Comparison of ENCODE assay signal across 23 cellular contexts in the genomic region with DNA sequence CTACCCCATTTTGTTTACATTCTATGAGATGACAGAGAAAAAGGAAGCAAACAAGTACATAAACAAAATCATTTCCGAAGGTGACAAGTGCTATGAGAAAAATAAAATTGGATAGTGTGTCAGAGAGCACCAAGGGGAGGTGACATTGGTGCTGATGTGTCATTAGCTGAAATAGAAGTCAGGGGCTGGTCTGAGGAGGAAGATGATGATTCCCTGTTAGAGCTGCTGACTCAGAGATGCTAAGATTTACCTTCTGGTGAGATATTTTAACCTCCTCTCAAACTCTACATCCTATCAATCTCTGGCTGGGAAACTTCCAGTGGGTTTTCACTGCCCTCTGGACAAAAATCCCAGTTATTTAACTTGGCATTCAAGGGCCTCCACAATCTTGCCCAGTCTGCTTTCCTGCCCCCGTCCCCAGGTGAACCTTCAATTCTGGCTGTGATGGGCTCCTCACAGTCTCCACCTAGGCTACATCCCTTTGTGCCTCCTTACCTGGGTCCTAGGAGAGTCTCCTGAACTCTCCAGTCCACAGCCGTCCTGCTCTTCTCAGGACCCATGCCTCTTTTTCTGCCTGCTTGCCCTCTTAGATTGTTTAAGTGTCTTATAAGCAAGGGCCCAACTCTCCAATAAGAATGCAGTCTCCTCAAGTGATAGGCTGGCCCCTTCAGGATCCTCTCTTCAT. TPM values are rescaled to one million over a fixed set of nuclear protein-coding genes. Genes with fewer than 3 reads are reported as not detected.
DNase-seq lines count a peak whose midpoint lies in the region; ATAC-seq, FAIRE-seq and TF ChIP-seq lines count a peak whose summit lies in the region.
"Had no signal": no experiment of that assay in that cellular context is flagged by ENCODE, and none has a peak within 500 bp of the region (broad histone marks: within the 10 kb centered on the region; RNA-seq: fewer than 3 reads in every experiment).

No MANE protein-coding gene starts in this region.

- peak; percentile 9 for FAIRE-seq in urothelium cell line (lab: Jason Lieb, UNC)
- FAIRE-seq: HTR-8/SVneo had no signal

- CTCF ChIA-PET in IMR-90 (lab: Yijun Ruan, JAX): no interaction called here

- H3K4me1 ChIP-seq in IMR-90 (ENCODE audit: control insufficient read depth, insufficient read depth, low read length): peaks cover 18% of the 10 kb centered on the region
- H3K4me1 ChIP-seq in SJCRH30: no peaks in the 10 kb centered on the region
- H3K4me1 ChIP-seq: psoas muscle, suprapubic skin, uterus had no signal

- H4K8ac ChIP-seq in IMR-90 (ENCODE audit: low read depth in 2 of 2, low read length in 2 of 2): no peak overlapping the region

- peaks cover 41% of the 10 kb centered on the region for H3K4me1 Mint-ChIP-seq in activated naive CD4-positive, alpha-beta T cell treated with anti-CD3 and anti-CD28 coated beads, Interleukin-2, amount 50 U/mL, for 24 hours
- peaks cover 63% of the 10 kb centered on the region for H3K4me1 Mint-ChIP-seq in activated T-helper 2 cell treated with anti-CD3 and anti-CD28 coated beads, Interferon-gamma antibody, Interleukin-2, Interleukin-4, amounts not matched to agents 10 μg/mL and 5 μg/mL and 100 μg/mL, durations not matched to agents 14 hours and 24 hours and 36 hours (ENCODE audit: low read depth)

- no peak overlapping the region for H2BK20ac ChIP-seq in IMR-90 (ENCODE audit: low read depth, low read length)

- H3K36me3 ChIP-seq in IMR-90 (ENCODE audit: control insufficient read depth, insufficient read depth, low read length) (no peaks in the 10 kb centered on the region), SJCRH30 (no peaks in the 10 kb centered on the region)
- H3K36me3 ChIP-seq: esophagus squamous epithelium, lower lobe of right lung, suprapubic skin, uterus had no signal

- no peak overlapping the region for H2BK5ac ChIP-seq in IMR-90 (ENCODE audit: low read depth, low read length, poor library complexity, severe bottlenecking)

- no peak overlapping the region for H2AFZ ChIP-seq in IMR-90 (replicated peaks; ENCODE audit: low read length, poor library complexity)

- H3K18ac ChIP-seq in IMR-90 (ENCODE audit: low read depth, low read length): no peak overlapping the region

- no peak overlapping the region for H2BK120ac ChIP-seq in IMR-90 (ENCODE audit: low read depth, low read length)

- peaks cover 7% of the 10 kb centered on the region; the same call in 1 of the 2 replicates for H4K20me1 ChIP-seq in IMR-90 (ENCODE audit: insufficient read depth, low read length)

- no peaks in the 10 kb centered on the region for H3K9me3 Mint-ChIP-seq in activated naive CD4-positive, alpha-beta T cell treated with anti-CD3 and anti-CD28 coated beads, Interleukin-2, amount 50 U/mL, for 24 hours
- no peaks in the 10 kb centered on the region for H3K9me3 Mint-ChIP-seq in activated T-helper 2 cell treated with anti-CD3 and anti-CD28 coated beads, Interferon-gamma antibody, Interleukin-2, Interleukin-4, amounts not matched to agents 10 μg/mL and 5 μg/mL and 100 μg/mL, durations not matched to agents 14 hours and 24 hours and 36 hours
- H3K9me3 Mint-ChIP-seq: activated naive CD4-positive, alpha-beta T cell treated with anti-CD3 and anti-CD28 coated beads for 36 hours; CD8-positive, alpha-beta memory T cell had no signal

- no peak overlapping the region for H3K56ac ChIP-seq in IMR-90 (ENCODE audit: extremely low read depth, insufficient read depth, low read length)

- peaks cover 0 to 28% of the 10 kb centered on the region in 2 experiments; a peak in 2 of 4 replicates for H3K79me1 ChIP-seq in IMR-90 (ENCODE audit: low read depth in 1 of 2, low read length in 2 of 2)

- H3K14ac ChIP-seq in IMR-90 (replicated peaks; ENCODE audit: low read depth, low read length): no peak overlapping the region

- no TSS peak for BruUV-seq in IMR-90 (replicated peaks; lab: Mats Ljungman, UMichigan)

- H3K4ac ChIP-seq in IMR-90 (ENCODE audit: low read depth, low read length): peak overlapping the region; percentile 11; the same call in 1 of the 2 replicates

- no peak overlapping the region for H4K5ac ChIP-seq in IMR-90 (ENCODE audit: low read depth, low read length)

- H4K91ac ChIP-seq in IMR-90 (ENCODE audit: insufficient read depth, low read depth, low read length): no peak overlapping the region

- H3K4me3 Mint-ChIP-seq in activated naive CD4-positive, alpha-beta T cell treated with anti-CD3 and anti-CD28 coated beads, Interleukin-2, amount 50 U/mL, for 24 hours: no peak overlapping the region
- H3K4me3 Mint-ChIP-seq in activated T-helper 2 cell treated with anti-CD3 and anti-CD28 coated beads, Interferon-gamma antibody, Interleukin-2, Interleukin-4, amounts not matched to agents 10 μg/mL and 5 μg/mL and 100 μg/mL, durations not matched to agents 14 hours and 24 hours and 36 hours (ENCODE audit: low read depth): no peak overlapping the region
- H3K4me3 Mint-ChIP-seq: activated naive CD4-positive, alpha-beta T cell treated with anti-CD3 and anti-CD28 coated beads for 36 hours; CD8-positive, alpha-beta memory T cell had no signal

- H3K27ac Mint-ChIP-seq in activated naive CD4-positive, alpha-beta T cell treated with anti-CD3 and anti-CD28 coated beads, Interleukin-2, amount 50 U/mL, for 24 hours: peak overlapping the region; percentile 56
- peak overlapping the region; percentile 13 for H3K27ac Mint-ChIP-seq in activated T-helper 2 cell treated with anti-CD3 and anti-CD28 coated beads, Interferon-gamma antibody, Interleukin-2, Interleukin-4, amounts not matched to agents 10 μg/mL and 5 μg/mL and 100 μg/mL, durations not matched to agents 14 hours and 24 hours and 36 hours
- H3K27ac Mint-ChIP-seq: activated naive CD4-positive, alpha-beta T cell treated with anti-CD3 and anti-CD28 coated beads for 36 hours had no signal

- peak overlapping the region; percentile 49; the same call in 1 of the 2 replicates for H2AK5ac ChIP-seq in IMR-90 (ENCODE audit: low read depth, low read length)

- no peaks in the 10 kb centered on the region for H3K27me3 ChIP-seq in IMR-90 (ENCODE audit: control insufficient read depth, insufficient read depth, low read length)
- H3K27me3 ChIP-seq in SJCRH30: no peaks in the 10 kb centered on the region; the same call in 1 of the 2 replicates
- H3K27me3 ChIP-seq: esophagus squamous epithelium, suprapubic skin, uterus had no signal

- H3K9me3 ChIP-seq in IMR-90 (ENCODE audit: control insufficient read depth, insufficient read depth, low read length) (no peaks in the 10 kb centered on the region), SJCRH30 (replicated peaks) (no peaks in the 10 kb centered on the region)
- H3K9me3 ChIP-seq: esophagus squamous epithelium, lower lobe of right lung, psoas muscle, suprapubic skin, uterus had no signal

- H3K9me1 ChIP-seq in IMR-90 (ENCODE audit: insufficient read depth, low read length): peaks cover 36% of the 10 kb centered on the region

- no peak overlapping the region for H3K9ac ChIP-seq in IMR-90 (ENCODE audit: low read depth, low read length)

- intact Hi-C loops in IMR-90 (cut with micrococcal nuclease): no loop called here
- intact Hi-C loops in activated T-helper 2 cell treated with anti-CD3 and anti-CD28 coated beads, Interferon-gamma antibody, Interleukin-2, Interleukin-4, amounts not matched to agents 10 μg/mL and 5 μg/mL and 100 μg/mL, durations not matched to agents 14 hours and 24 hours and 36 hours (cut with micrococcal nuclease): no loop called here

- H3K4me2 ChIP-seq in IMR-90 (ENCODE audit: low read depth, low read length): no peak overlapping the region

- TF ChIP-seq RAD21 in IMR-90 (IDR thresholded peaks at IDR 0.05; ENCODE audit: low read length): no peak

- no peak overlapping the region for H2AK9ac ChIP-seq in IMR-90 (replicated peaks; ENCODE audit: low read depth, low read length, poor library complexity)

- ATAC-seq in IMR-90 (ENCODE audit: low read depth): no peak
- ATAC-seq: lower lobe of right lung, psoas muscle had no signal

- DNase-seq in activated naive CD4-positive, alpha-beta T cell treated with anti-CD3 and anti-CD28 coated beads, Interleukin-2, amount 50 U/mL, for 16 hours: no peak
- DNase-seq in IMR-90 (no peak), urothelium cell line (ENCODE audit: low spot score) (no peak), amygdala (lab: John Stamatoyannopoulos, UW) (no peak), DMS79 treated with DMSO at 0.1 percent for 48 hours (lab: John Stamatoyannopoulos, UW) (no peak), SJCRH30 (no peak)
- DNase-seq in activated T-helper 2 cell treated with anti-CD3 and anti-CD28 coated beads, Interferon-gamma antibody, Interleukin-2, Interleukin-4, amounts not matched to agents 10 μg/mL and 5 μg/mL and 100 μg/mL, durations not matched to agents 14 hours and 24 hours and 36 hours (ENCODE audit: low spot score): no peak
- DNase-seq: activated CD4-positive, alpha-beta T cell treated with anti-CD3 and anti-CD28 coated beads for 48 hours; activated naive CD4-positive, alpha-beta T cell treated with anti-CD3 and anti-CD28 coated beads for 36 hours; CD8-positive, alpha-beta memory T cell; effector memory CD4-positive, alpha-beta T cell; esophagus squamous epithelium; islet precursor cell; lower lobe of right lung; MV-4-11; NCI-H1694 treated with DMSO at 0.1 percent for 48 hours; NCI-H69; psoas muscle; Right ventricle myocardium superior; uterus had no signal

- H3K4me3 ChIP-seq in IMR-90 (ENCODE audit: insufficient read depth, low read depth, low read length) (no peak overlapping the region), SJCRH30 (no peak overlapping the region)
- H3K4me3 ChIP-seq: esophagus squamous epithelium, lower lobe of right lung, psoas muscle, suprapubic skin, uterus had no signal

- no peak overlapping the region for H3K23ac ChIP-seq in IMR-90 (ENCODE audit: low read depth, low read length)

- dilution Hi-C loops in IMR-90 (cut with HindIII; ENCODE audit: low sequenced_read_pairs, unreplicated experiment): no loop called here

- no peak for TF ChIP-seq CTCF in IMR-90 (conservative IDR thresholded peaks at IDR 0.05; ENCODE audit: low read depth, low read length)

- in situ Hi-C loops in IMR-90 (cut with MboI; ENCODE audit: low sequenced_read_pairs): no loop called here

- POLR2A ChIA-PET in IMR-90 (lab: Charles Lee; ENCODE audit: unreplicated experiment): no interaction called here

- H3K27me3 Mint-ChIP-seq in activated naive CD4-positive, alpha-beta T cell treated with anti-CD3 and anti-CD28 coated beads, Interleukin-2, amount 50 U/mL, for 24 hours: no peaks in the 10 kb centered on the region
- H3K27me3 Mint-ChIP-seq in activated T-helper 2 cell treated with anti-CD3 and anti-CD28 coated beads, Interferon-gamma antibody, Interleukin-2, Interleukin-4, amounts not matched to agents 10 μg/mL and 5 μg/mL and 100 μg/mL, durations not matched to agents 14 hours and 24 hours and 36 hours (ENCODE audit: low read depth): no peaks in the 10 kb centered on the region

- no peak overlapping the region for H3K27ac ChIP-seq in IMR-90 (ENCODE audit: insufficient read depth, low read length)
- H3K27ac ChIP-seq in SJCRH30: no peak overlapping the region
- H3K27ac ChIP-seq: esophagus squamous epithelium, lower lobe of right lung, psoas muscle, suprapubic skin, uterus had no signal

- H3K36me3 Mint-ChIP-seq in activated naive CD4-positive, alpha-beta T cell treated with anti-CD3 and anti-CD28 coated beads, Interleukin-2, amount 50 U/mL, for 24 hours: peaks cover 3% of the 10 kb centered on the region
- peaks cover 41% of the 10 kb centered on the region for H3K36me3 Mint-ChIP-seq in activated T-helper 2 cell treated with anti-CD3 and anti-CD28 coated beads, Interferon-gamma antibody, Interleukin-2, Interleukin-4, amounts not matched to agents 10 μg/mL and 5 μg/mL and 100 μg/mL, durations not matched to agents 14 hours and 24 hours and 36 hours (ENCODE audit: low read depth)
- H3K36me3 Mint-ChIP-seq: CD8-positive, alpha-beta memory T cell had no signal

- 0 out of 2 replicates have a peak, but pooled peaks have one; percentile 1 for TF ChIP-seq POLR2A in IMR-90 (IDR thresholded peaks at IDR 0.05; ENCODE audit: low read depth, low read length)

- H2BK15ac ChIP-seq in IMR-90 (ENCODE audit: low read depth, low read length): no peak overlapping the region

- 100% methylated on average over 1 of the region's 3 CpGs; no CpG with 5 or more reads in 1 of the 2 experiments for WGBS in IMR-90 (ENCODE audit: extremely low coverage in 2 of 2, insufficient read length in 1 of 2), 2 experiments

RNA-seq across cellular contexts. Expression of gene DUSP5, which starts 26.6 kb away (rescaled TPM):
- 42.1 and 55.3 TPM in 2 replicates for total RNA-seq in IMR-90 (2012; rRNA removed)
- 48.1 and 61.5 TPM in 2 replicates for polyA plus RNA-seq in IMR-90 (2012; rRNA removed)
- polyA plus RNA-seq in IMR-90 (2012; cell fraction: cytosol; rRNA removed): 39.0 and 110 TPM in 2 replicates
- 239 and 414 TPM in 2 replicates for polyA plus RNA-seq in IMR-90 (2012; cell fraction: nucleus; rRNA removed; ENCODE audit: low replicate concordance)
- 84.3 and 86.2 TPM in 2 replicates for total RNA-seq in activated T-helper 2 cell treated with anti-CD3 and anti-CD28 coated beads, Interferon-gamma antibody, Interleukin-2, Interleukin-4, amounts not matched to agents 10 μg/mL and 5 μg/mL and 100 μg/mL, durations not matched to agents 14 hours and 24 hours and 36 hours
- total RNA-seq in SJCRH30 (2014; rRNA removed; shearing (Covaris generic)): 5.3 and 6.0 TPM in 2 replicates

RNA-seq across cellular contexts. Expression of gene SMC3, which starts 43.2 kb away (rescaled TPM):
- total RNA-seq in IMR-90 (2012; rRNA removed): 15.2 and 30.0 TPM in 2 replicates
- 11.7 and 15.0 TPM in 2 replicates for polyA plus RNA-seq in IMR-90 (2012; rRNA removed)
- 1.3 and 2.1 TPM in 2 replicates for polyA plus RNA-seq in IMR-90 (2012; cell fraction: cytosol; rRNA removed)
- 0.76 and 5.6 TPM in 2 replicates for polyA plus RNA-seq in IMR-90 (2012; cell fraction: nucleus; rRNA removed; ENCODE audit: low replicate concordance)
- total RNA-seq in activated T-helper 2 cell treated with anti-CD3 and anti-CD28 coated beads, Interferon-gamma antibody, Interleukin-2, Interleukin-4, amounts not matched to agents 10 μg/mL and 5 μg/mL and 100 μg/mL, durations not matched to agents 14 hours and 24 hours and 36 hours: 78.4 and 78.8 TPM in 2 replicates
- total RNA-seq in SJCRH30 (2014; rRNA removed; shearing (Covaris generic)): 96.8 and 107 TPM in 2 replicates
